In the genomic region with DNA sequence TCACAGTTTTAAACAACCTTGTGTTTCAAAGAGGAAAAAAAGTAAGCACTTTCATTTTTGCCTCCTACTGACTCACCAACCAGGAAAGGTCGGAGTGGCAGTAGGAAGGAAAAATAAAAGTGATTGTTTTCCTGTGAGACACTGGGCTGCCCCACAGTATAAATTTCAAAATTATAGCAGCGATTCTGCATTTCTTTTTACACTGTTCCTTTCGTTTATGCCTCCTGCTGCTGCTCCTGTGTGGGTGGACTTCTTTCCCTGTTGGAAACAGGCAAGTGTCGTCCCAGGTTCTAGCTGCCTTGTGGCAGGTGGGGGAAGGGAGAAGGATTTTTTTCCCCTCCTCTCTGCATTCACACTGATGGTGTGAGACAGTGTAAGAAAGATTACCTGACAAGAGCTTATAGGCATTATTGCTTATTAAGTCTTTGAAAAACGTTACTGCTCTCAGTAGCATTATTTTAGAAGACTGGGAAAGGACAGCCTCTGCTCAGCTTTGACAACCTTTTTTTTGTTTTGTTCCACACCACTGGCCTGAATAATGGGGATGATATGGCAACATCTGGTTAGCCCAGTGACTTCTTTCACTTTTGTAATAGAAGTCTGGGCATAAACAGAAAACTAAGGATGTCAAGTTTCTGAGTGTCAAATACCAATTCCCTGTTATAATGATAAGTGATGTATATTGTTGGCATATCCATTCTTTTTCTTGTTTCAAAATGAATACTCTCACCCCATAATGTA, we compare ENCODE assay signal across 9 cellular contexts.
DNase-seq lines count a peak whose midpoint lies in the region; ATAC-seq, FAIRE-seq and TF ChIP-seq lines count a peak whose summit lies in the region.
"Had no signal": no experiment of that assay in that cellular context is flagged by ENCODE, and none has a peak within 500 bp of the region (broad histone marks: within the 10 kb centered on the region; RNA-seq: fewer than 3 reads in every experiment).

No MANE protein-coding gene starts in this region.

- no peak for TF ChIP-seq POLR2A in adrenal gland (IDR thresholded peaks at IDR 0.05)

- no peak overlapping the region for H3K4me3 ChIP-seq in BLaER1
- peak overlapping the region in 1 of 4 donors; percentile 51 for H3K4me3 ChIP-seq in adrenal gland
- peak overlapping the region; percentile 32 to 53 for H3K4me3 ChIP-seq in kidney (ENCODE audit: low read length in 2 of 2)

- H3K9me3 ChIP-seq in BLaER1, result peaks cover 15% of the 10 kb centered on the region
- no peaks in the 10 kb centered on the region for H3K9me3 ChIP-seq in adrenal gland (replicated peaks in 1 of 3)
- no peaks in the 10 kb centered on the region for H3K9me3 ChIP-seq in kidney (ENCODE audit: control insufficient read depth in 1 of 2, low read length in 2 of 2)

- H3K4me1 ChIP-seq in BLaER1, result peaks cover 15% of the 10 kb centered on the region
- H3K4me1 ChIP-seq in adrenal gland (replicated peaks in 1 of 2), result peaks cover 18 to 55% of the 10 kb centered on the region in 2 donors
- peaks cover 0 to 6% of the 10 kb centered on the region in 2 donors for H3K4me1 ChIP-seq in kidney (ENCODE audit: control insufficient read depth in 1 of 2, insufficient read depth in 1 of 2, low read depth in 1 of 2, low read length in 2 of 2)

- DNase-seq in HCEC 1CT (peak; percentile 53), adrenal gland (peak in 2 of 7 donors; percentile 21 to 50), kidney (no peak), GM20000 (ENCODE audit: low spot score) (no peak), NCI-H1092 treated with DMSO at 0.1 percent for 48 hours (lab: John Stamatoyannopoulos, UW) (no peak), SK-N-DZ (ENCODE audit: low spot score) (no peak)
- DNase-seq: T-cell had no signal

- WGBS in adrenal gland, 4 donors, result 6 to 9% (median 8%) methylated on average over 5 of the region's 5 CpGs

- intact Hi-C loops in adrenal gland (cut with DNase I) (no loop called here), kidney (cut with DNase I) (no loop called here)

- no peak for ATAC-seq in HG02763 (IDR thresholded peaks at IDR 0.05; ENCODE audit: unreplicated experiment)

- H3K4me2 ChIP-seq in BLaER1, result peak overlapping the region; percentile 63

- H3K27me3 ChIP-seq in BLaER1, result no peaks in the 10 kb centered on the region
- H3K27me3 ChIP-seq in adrenal gland, result no peaks in the 10 kb centered on the region

- no peak for FAIRE-seq in kidney (lab: Jason Lieb, UNC)

- H3K27ac ChIP-seq in BLaER1 (0 out of 2 replicates have a peak overlapping the region, but pooled peaks have one; percentile 37), adrenal gland (peak overlapping the region; percentile 37 to 79 (median 64)), kidney (ENCODE audit: low read depth in 2 of 2, low read length in 2 of 2) (no peak overlapping the region)

- TF ChIP-seq CTCF in adrenal gland (IDR thresholded peaks at IDR 0.05), result no peak
- no peak for TF ChIP-seq CTCF in kidney (IDR thresholded peaks at IDR 0.05; ENCODE audit: borderline replicate concordance, extremely low read depth, insufficient read depth)
- no peak for TF ChIP-seq CTCF in GM20000 (IDR thresholded peaks at IDR 0.05; ENCODE audit: extremely low read depth, missing control alignments)

- H3K9ac ChIP-seq in BLaER1 (no peak overlapping the region), kidney (ENCODE audit: low read length in 2 of 2) (no peak overlapping the region)

- peaks cover 16% of the 10 kb centered on the region for H4K20me1 ChIP-seq in BLaER1

- H3K36me3 ChIP-seq in BLaER1, result peaks cover 16% of the 10 kb centered on the region
- H3K36me3 ChIP-seq in adrenal gland (replicated peaks in 1 of 2), result no peaks in the 10 kb centered on the region
- no peaks in the 10 kb centered on the region for H3K36me3 ChIP-seq in kidney (ENCODE audit: control insufficient read depth in 1 of 2, insufficient read depth in 2 of 2, low read length in 2 of 2)

Comparison
In these comparisons a context has a peak if more than half of its experiments do, and no peak if none do; other contexts are left out.
1. H3K27ac ChIP-seq: peak in BLaER1 (single experiment) and adrenal gland (5 of 5); none in kidney (0 of 2).